ENCODE assay signal across 15 cellular contexts in the genomic region with DNA sequence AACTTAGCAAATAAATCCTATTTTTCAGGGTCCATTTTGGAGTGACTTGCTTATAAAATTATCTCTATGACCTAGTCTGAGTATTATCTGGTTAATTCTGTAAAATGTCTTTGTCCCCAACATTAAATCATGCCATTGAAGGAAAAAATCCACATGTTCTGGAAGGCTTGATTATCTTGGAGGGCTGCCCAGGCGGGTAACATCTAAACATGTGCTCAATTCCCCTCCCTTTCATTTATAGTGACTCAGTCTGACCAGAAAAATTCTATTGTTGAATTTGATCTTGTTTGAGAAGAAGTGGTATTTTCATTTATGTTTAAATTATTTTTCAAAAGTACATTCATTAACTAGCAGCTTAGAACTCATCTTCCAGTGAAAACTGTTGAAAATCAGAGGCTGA.
"Had no signal": no experiment of that assay in that cellular context is flagged by ENCODE, and none has a peak within 500 bp of the region (broad histone marks: within the 10 kb centered on the region; RNA-seq: fewer than 3 reads in every experiment).

No MANE protein-coding gene starts in this region.

- H3K4me3 ChIP-seq: coronary artery, lower lobe of right lung, stomach had no signal

- DNase-seq: activated naive CD4-positive, alpha-beta T cell treated with anti-CD3 and anti-CD28 coated beads, Interleukin-2, amount 50 U/mL, for 16 hours; activated T-cell treated with anti-CD3 and anti-CD28 coated beads, Interleukin-2, amount 50 U/mL, for 1 hour; amygdala; effector CD4-positive, alpha-beta T cell; glutamatergic neuron; immature natural killer cell; left cardiac atrium; lower lobe of right lung; naive thymus-derived CD4-positive, alpha-beta T cell; retina; stimulated activated CD4-positive, alpha-beta T cell treated with anti-CD3 and anti-CD28 coated beads, Interleukin-15, amount 100 ng/mL, for 24 hours; stimulated activated CD4-positive, alpha-beta T cell treated with anti-CD3 and anti-CD28 coated beads, Interleukin-4, amount 100 ng/mL, for 4 hours; stomach had no signal

- H3K9me3 ChIP-seq: lower lobe of right lung, stomach had no signal

- H3K27me3 ChIP-seq: stomach had no signal

- H3K4me1 ChIP-seq: lower lobe of right lung, stomach had no signal

- H3K36me3 ChIP-seq: lower lobe of right lung, stomach had no signal

- H3K27ac ChIP-seq: coronary artery, lower lobe of right lung, stomach had no signal

- ATAC-seq: activated CD4-positive, CD25-positive, alpha-beta regulatory T cell treated with anti-CD3 and anti-CD28 coated beads, Interleukin-2, amount 50 U/mL, for 24 hours; left cardiac atrium; lower lobe of right lung; naive thymus-derived CD4-positive, alpha-beta T cell had no signal
